In genomic region chr14:32078030-32078793, GRCh38 we compare ENCODE assay signal across 8 cellular contexts. TPM values are rescaled to one million over a fixed set of nuclear protein-coding genes. Genes with fewer than 3 reads are reported as not detected.
DNase-seq lines count a peak whose midpoint lies in the region; ATAC-seq and TF ChIP-seq lines count a peak whose summit lies in the region.

No MANE protein-coding gene starts in this region.

- peak; percentile 9 for DNase-seq in AG08395 (ENCODE audit: low spot score)
- peak; percentile 29 for DNase-seq in NCI-H1092 (lab: John Stamatoyannopoulos, UW)
- peak; percentile 24 for DNase-seq in UCSD-AML1 (lab: John Stamatoyannopoulos, UW; ENCODE audit: unreplicated experiment)
- DNase-seq in mucosa of gallbladder (ENCODE audit: low spot score): peak; percentile 24
- DNase-seq in aorta: no peak
- DNase-seq in posterior vena cava (ENCODE audit: low spot score): no peak

- H3K9me3 ChIP-seq in esophagus (ENCODE audit: control insufficient read depth in 2 of 2, insufficient read depth in 1 of 2, low read depth in 1 of 2, low read length in 1 of 2) (no peaks in the 10 kb centered on the region), aorta (ENCODE audit: control insufficient read depth, low read length) (no peaks in the 10 kb centered on the region)

- H3K27me3 ChIP-seq in esophagus (ENCODE audit: control insufficient read depth in 1 of 2, insufficient read depth in 2 of 2, low read length in 2 of 2): no peaks in the 10 kb centered on the region
- no peaks in the 10 kb centered on the region for H3K27me3 ChIP-seq in aorta (ENCODE audit: control insufficient read depth in 1 of 2, insufficient read depth in 2 of 2, low read length in 1 of 2)

- H3K4me3 ChIP-seq in GM12875 (ENCODE audit: low read depth, low read length): peak overlapping the region; percentile 44
- H3K4me3 ChIP-seq in esophagus (ENCODE audit: low read depth in 1 of 2, low read length in 2 of 2): peak overlapping the region; percentile 81 to 89
- H3K4me3 ChIP-seq in aorta (ENCODE audit: low read length in 2 of 2): peak overlapping the region; percentile 93 to 98

- 2 to 3% methylated on average over 27 of the region's 27 CpGs for WGBS in esophagus, 2 donors
- WGBS in aorta, 2 donors: 1% methylated on average over 27 of the region's 27 CpGs

- H3K27ac ChIP-seq in esophagus (ENCODE audit: low read depth in 2 of 2, low read length in 1 of 2): peak overlapping the region; percentile 99 to 100
- peak overlapping the region; percentile 83 to 97 for H3K27ac ChIP-seq in aorta (ENCODE audit: low read depth in 1 of 2, low read length in 2 of 2)

- ATAC-seq in aorta (ENCODE audit: low FRiP score): peak; percentile 19

- no peaks in the 10 kb centered on the region for H3K36me3 ChIP-seq in esophagus (ENCODE audit: control insufficient read depth in 2 of 2, insufficient read depth in 2 of 2, low read length in 1 of 2)
- H3K36me3 ChIP-seq in aorta (ENCODE audit: control insufficient read depth in 1 of 2, insufficient read depth in 2 of 2, low read length in 1 of 2): no peaks in the 10 kb centered on the region

- intact Hi-C loops in aorta (cut with DNase I) (loop anchor here (5.0 to 10.0 kb wide), 4 partner anchors 47 to 573 kb away; partner anchors contain the start of genes RNU6-7 (in 1 of the 2) and RNU6-8 (in 1 of the 2)), posterior vena cava (cut with DNase I) (loop anchor here in 1 of 2 donors (5.0 kb wide), 1 partner anchor 174 kb away; no protein-coding TSS in a partner anchor)

- TF ChIP-seq CTCF in GM12875 (IDR thresholded peaks at IDR 0.05; ENCODE audit: borderline replicate concordance, insufficient read depth, low read depth, low read length): no peak

- H3K4me1 ChIP-seq in esophagus (ENCODE audit: control insufficient read depth in 2 of 2, insufficient read depth in 2 of 2, low read length in 1 of 2) (peaks cover 0 to 3% of the 10 kb centered on the region in 2 donors), aorta (ENCODE audit: control insufficient read depth in 1 of 2, insufficient read depth in 2 of 2, low read length in 2 of 2) (peaks cover 0 to 2% of the 10 kb centered on the region in 2 donors)

RNA-seq across cellular contexts. Expression of gene ARHGAP5, which starts 1.1 kb away (rescaled TPM):
- 10 to 100 TPM; 22.3 to 32.7 TPM for polyA plus RNA-seq in esophagus
- total RNA-seq in mucosa of gallbladder: 134 TPM
- total RNA-seq in aorta: 100 to 1,000 TPM; 114 to 120 TPM
- 10 to 100 TPM; 20.7 to 22.5 TPM for polyA plus RNA-seq in aorta
- 100 to 1,000 TPM; 159 to 198 TPM for total RNA-seq in posterior vena cava

Comparison
In these comparisons a context has a peak if more than half of its experiments do, and no peak if none do; other contexts are left out.
1. DNase-seq: peak in AG08395 (single experiment), NCI-H1092 (single experiment), UCSD-AML1 (single experiment) and mucosa of gallbladder (single experiment); none in aorta (0 of 2) and posterior vena cava (single experiment).
2. H3K4me3 ChIP-seq: peak in every context shown above with its lines; median percentile 96 in aorta; 85 in esophagus; 44 in GM12875.